16 cellular contexts compared by ENCODE assay signal in genomic region chr12:8909752-8910151, GRCh38. TPM values are rescaled to one million over a fixed set of nuclear protein-coding genes. Genes with fewer than 3 reads are reported as not detected.
DNase-seq lines count a peak whose midpoint lies in the region; ATAC-seq and TF ChIP-seq lines count a peak whose summit lies in the region.
"Had no signal": no experiment of that assay in that cellular context is flagged by ENCODE, and none has a peak within 500 bp of the region (broad histone marks: within the 10 kb centered on the region; RNA-seq: fewer than 3 reads in every experiment).

No MANE protein-coding gene starts in this region.

- peak overlapping the region; percentile 99 for H3K27ac Mint-ChIP-seq in GM23338
- H3K27ac Mint-ChIP-seq in WTC11, result peak overlapping the region; percentile 99
- H3K27ac Mint-ChIP-seq in type B pancreatic cell, result peak overlapping the region; percentile 64

- H3K4me1 ChIP-seq in GM23338 (ENCODE audit: insufficient read depth), result peaks cover 36% of the 10 kb centered on the region
- peaks cover 67% of the 10 kb centered on the region for H3K4me1 ChIP-seq in iPS-18a (ENCODE audit: control insufficient read depth, low read depth, low read length)

- POLR2A ChIA-PET in WTC11 (lab: Charles Lee), result interaction anchor here (0.7 kb wide), 1 partner anchor 237 kb away, joined by 3 read pairs; no protein-coding TSS in a partner anchor

- H3K27me3 Mint-ChIP-seq in GM23338 (ENCODE audit: insufficient read depth, low read depth, poor library complexity), result peaks cover 13% of the 10 kb centered on the region
- no peaks in the 10 kb centered on the region for H3K27me3 Mint-ChIP-seq in WTC11 (ENCODE audit: low read depth)
- H3K27me3 Mint-ChIP-seq in type B pancreatic cell, result no peaks in the 10 kb centered on the region

- H3K9me3 Mint-ChIP-seq in GM23338 (no peaks in the 10 kb centered on the region; the same call in 1 of the 3 replicates), WTC11 (no peaks in the 10 kb centered on the region), type B pancreatic cell (no peaks in the 10 kb centered on the region)
- H3K9me3 Mint-ChIP-seq: CD4-positive, CD25-positive, alpha-beta regulatory T cell had no signal

- no peaks in the 10 kb centered on the region for H3K9me3 ChIP-seq in iPS-18a (ENCODE audit: control insufficient read depth, low read depth, low read length)
- H3K9me3 ChIP-seq: BLaER1 had no signal

- no peaks in the 10 kb centered on the region for H4K20me1 ChIP-seq in GM23338 (replicated peaks; ENCODE audit: insufficient read depth)
- H4K20me1 ChIP-seq: BLaER1 had no signal

- H3K4me1 Mint-ChIP-seq in GM23338 (peaks cover 60% of the 10 kb centered on the region), WTC11 (peaks cover 75% of the 10 kb centered on the region), type B pancreatic cell (ENCODE audit: unreplicated experiment) (peaks cover 15% of the 10 kb centered on the region)

- H3K27ac ChIP-seq in GM23338 (ENCODE audit: low read depth) (peak overlapping the region; percentile 95), iPS-18a (ENCODE audit: low read length) (peak overlapping the region; percentile 98)
- H3K27ac ChIP-seq: 22Rv1, BLaER1, HL-60, KMS-11 had no signal

- ATAC-seq in GM23338, result no peak
- no peak for ATAC-seq in WTC11
- no peak for ATAC-seq in HG02938 (IDR thresholded peaks at IDR 0.05; ENCODE audit: unreplicated experiment)
- ATAC-seq in GM21423 (IDR thresholded peaks at IDR 0.05; ENCODE audit: unreplicated experiment), result no peak
- ATAC-seq: HCT116 had no signal

- peaks cover 6% of the 10 kb centered on the region; the same call in 1 of the 2 replicates for H3F3A ChIP-seq in GM23338 (replicated peaks; ENCODE audit: low read depth)

- H3K36me3 Mint-ChIP-seq in GM23338 (ENCODE audit: low read depth) (peaks cover 10% of the 10 kb centered on the region; the same call in 2 of the 3 replicates), WTC11 (no peaks in the 10 kb centered on the region), type B pancreatic cell (no peaks in the 10 kb centered on the region)
- H3K36me3 Mint-ChIP-seq: CD4-positive, CD25-positive, alpha-beta regulatory T cell had no signal

- no peaks in the 10 kb centered on the region for H3K27me3 ChIP-seq in GM23338 (ENCODE audit: insufficient read depth)
- H3K27me3 ChIP-seq in iPS-18a (ENCODE audit: control insufficient read depth, insufficient read depth, low read length), result no peaks in the 10 kb centered on the region
- H3K27me3 ChIP-seq: BLaER1 had no signal

- peaks cover under 1% of the 10 kb centered on the region for H3K79me2 ChIP-seq in GM23338 (replicated peaks; ENCODE audit: insufficient read depth)

- no peaks in the 10 kb centered on the region for H3K36me3 ChIP-seq in GM23338 (ENCODE audit: insufficient read depth)
- H3K36me3 ChIP-seq in iPS-18a (ENCODE audit: control insufficient read depth, low read depth, low read length), result no peaks in the 10 kb centered on the region
- H3K36me3 ChIP-seq: BLaER1 had no signal

- TF ChIP-seq CTCF in GM23338 (conservative IDR thresholded peaks at IDR 0.05; ENCODE audit: low read depth in 2 of 2) (no peak), WTC11 (IDR thresholded peaks at IDR 0.05) (no peak), type B pancreatic cell (conservative IDR thresholded peaks at IDR 0.05) (no peak)

- H3K4me3 ChIP-seq in GM23338 (no peak overlapping the region), iPS-18a (ENCODE audit: low read length) (no peak overlapping the region)
- H3K4me3 ChIP-seq: BLaER1 had no signal

- H3K4me2 ChIP-seq in GM23338, result 0 out of 2 replicates have a peak overlapping the region, but pooled peaks have one; percentile 18
- H3K4me2 ChIP-seq: BLaER1, KMS-11 had no signal

- no peak overlapping the region for H3K4me3 Mint-ChIP-seq in GM23338
- H3K4me3 Mint-ChIP-seq in WTC11, result no peak overlapping the region
- H3K4me3 Mint-ChIP-seq in type B pancreatic cell, result no peak overlapping the region
- H3K4me3 Mint-ChIP-seq: CD4-positive, CD25-positive, alpha-beta regulatory T cell had no signal

- no peak overlapping the region for H2AFZ ChIP-seq in GM23338

- no peaks in the 10 kb centered on the region for H3K9me2 ChIP-seq in GM23338 (ENCODE audit: insufficient read depth)

- DNase-seq in GM23338 (ENCODE audit: low spot score), result no peak
- no peak for DNase-seq in WTC11 (ENCODE audit: low spot score)
- DNase-seq in type B pancreatic cell (ENCODE audit: extremely low spot score, unreplicated experiment), result no peak
- DNase-seq in midbrain (lab: John Stamatoyannopoulos, UW), result no peak
- DNase-seq: AML-193; CD4-positive, CD25-positive, alpha-beta regulatory T cell; DMS53; GF-D8 had no signal

- H3K9ac ChIP-seq in iPS-18a (ENCODE audit: low read length), result peak overlapping the region; percentile 26
- H3K9ac ChIP-seq: BLaER1, KMS-11 had no signal

- CTCF ChIA-PET in WTC11 (lab: Charles Lee), result interaction anchor here (1.0 to 1.2 kb wide), 2 partner anchors 19 to 49 kb away, joined by 3 to 6 read pairs; no protein-coding TSS in a partner anchor

TF ChIP-seq in GM23338, 12 proteins besides CTCF, POLR2A, EP300 and RAD21:
- TF ChIP-seq EZH2 (IDR thresholded peaks at IDR 0.05; ENCODE audit: low read depth, unreplicated experiment) (no peak), ZNF331 (CRISPR knock-in tag; IDR thresholded peaks at IDR 0.05; ENCODE audit: low read depth) (no peak), ZNF114 (CRISPR knock-in tag; IDR thresholded peaks at IDR 0.05) (no peak), CREB1 (CRISPR knock-in tag; IDR thresholded peaks at IDR 0.05; ENCODE audit: low read depth) (no peak)

TF ChIP-seq in WTC11, 78 proteins besides CTCF, POLR2A, EP300 and RAD21 (continues in another document):
- TF ChIP-seq, protein P1, sequence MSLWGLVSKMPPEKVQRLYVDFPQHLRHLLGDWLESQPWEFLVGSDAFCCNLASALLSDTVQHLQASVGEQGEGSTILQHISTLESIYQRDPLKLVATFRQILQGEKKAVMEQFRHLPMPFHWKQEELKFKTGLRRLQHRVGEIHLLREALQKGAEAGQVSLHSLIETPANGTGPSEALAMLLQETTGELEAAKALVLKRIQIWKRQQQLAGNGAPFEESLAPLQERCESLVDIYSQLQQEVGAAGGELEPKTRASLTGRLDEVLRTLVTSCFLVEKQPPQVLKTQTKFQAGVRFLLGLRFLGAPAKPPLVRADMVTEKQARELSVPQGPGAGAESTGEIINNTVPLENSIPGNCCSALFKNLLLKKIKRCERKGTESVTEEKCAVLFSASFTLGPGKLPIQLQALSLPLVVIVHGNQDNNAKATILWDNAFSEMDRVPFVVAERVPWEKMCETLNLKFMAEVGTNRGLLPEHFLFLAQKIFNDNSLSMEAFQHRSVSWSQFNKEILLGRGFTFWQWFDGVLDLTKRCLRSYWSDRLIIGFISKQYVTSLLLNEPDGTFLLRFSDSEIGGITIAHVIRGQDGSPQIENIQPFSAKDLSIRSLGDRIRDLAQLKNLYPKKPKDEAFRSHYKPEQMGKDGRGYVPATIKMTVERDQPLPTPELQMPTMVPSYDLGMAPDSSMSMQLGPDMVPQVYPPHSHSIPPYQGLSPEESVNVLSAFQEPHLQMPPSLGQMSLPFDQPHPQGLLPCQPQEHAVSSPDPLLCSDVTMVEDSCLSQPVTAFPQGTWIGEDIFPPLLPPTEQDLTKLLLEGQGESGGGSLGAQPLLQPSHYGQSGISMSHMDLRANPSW (CRISPR knock-in tag; conservative IDR thresholded peaks at IDR 0.05; ENCODE audit: low read depth), result no peak
- TF ChIP-seq ELF4 (CRISPR knock-in tag; IDR thresholded peaks at IDR 0.05; ENCODE audit: low read depth) (no peak), ARID4B (CRISPR knock-in tag; IDR thresholded peaks at IDR 0.05; ENCODE audit: borderline replicate concordance) (no peak), ATF3 (CRISPR knock-in tag; conservative IDR thresholded peaks at IDR 0.05) (no peak)

RNA-seq across cellular contexts. Expression of gene PHC1, which starts 4.6 kb away (rescaled TPM):
- 1,003 and 1,069 TPM in 2 replicates for total RNA-seq in GM23338 (2014; rRNA removed; shearing (Covaris generic))
- 252 and 303 TPM in 2 replicates for polyA plus RNA-seq in GM23338 (2016; fragmentation: Nextera tagmentation; extraction: Ambion mirVana)
- total RNA-seq in WTC11 (2021) (733 to 940 TPM (median 913 TPM) in 3 replicates), type B pancreatic cell (ENCODE audit: low replicate concordance) (80.8 and 107 TPM in 2 replicates)

RNA-seq across cellular contexts. Expression of gene M6PR, which starts 39.7 kb away (rescaled TPM):
- total RNA-seq in GM23338 (2014; rRNA removed; shearing (Covaris generic)), result 66.8 and 103 TPM in 2 replicates
- 147 and 159 TPM in 2 replicates for polyA plus RNA-seq in GM23338 (2016; fragmentation: Nextera tagmentation; extraction: Ambion mirVana)
- total RNA-seq in WTC11 (2021), result 106 to 139 TPM (median 112 TPM) in 3 replicates
- 129 and 264 TPM in 2 replicates for total RNA-seq in type B pancreatic cell (ENCODE audit: low replicate concordance)
